17 cellular contexts compared by ENCODE assay signal in genomic region chr20:57306747-57307146, GRCh38. TPM values are rescaled to one million over a fixed set of nuclear protein-coding genes. Genes with fewer than 3 reads are reported as not detected.
DNase-seq lines count a peak whose midpoint lies in the region; ATAC-seq and TF ChIP-seq lines count a peak whose summit lies in the region.
"Had no signal": no experiment of that assay in that cellular context is flagged by ENCODE, and none has a peak within 500 bp of the region (broad histone marks: within the 10 kb centered on the region; RNA-seq: fewer than 3 reads in every experiment).

No MANE protein-coding gene starts in this region.

- H3K4me3 ChIP-seq in heart left ventricle (no peak overlapping the region), esophagus (ENCODE audit: low read depth in 1 of 2, low read length in 2 of 2) (no peak overlapping the region), trophoblast cell (ENCODE audit: low read depth, low read length) (no peak overlapping the region), uterus (no peak overlapping the region)

- H2AFZ ChIP-seq in trophoblast cell (ENCODE audit: insufficient read depth, low read length, poor library complexity) = no peak overlapping the region

- TF ChIP-seq CTCF in heart left ventricle (IDR thresholded peaks at IDR 0.05) (no peak), uterus (IDR thresholded peaks at IDR 0.05) (no peak)

- H3K36me3 ChIP-seq in heart left ventricle (no peaks in the 10 kb centered on the region), esophagus (ENCODE audit: control insufficient read depth in 2 of 2, insufficient read depth in 2 of 2, low read length in 1 of 2) (no peaks in the 10 kb centered on the region), trophoblast cell (ENCODE audit: control insufficient read depth in 1 of 2, insufficient read depth in 2 of 2, low read length in 2 of 2) (no peaks in the 10 kb centered on the region), uterus (no peaks in the 10 kb centered on the region)

- no peak overlapping the region for H2BK120ac ChIP-seq in trophoblast cell (ENCODE audit: insufficient read depth, low read length, poor library complexity)

- H3K79me1 ChIP-seq in trophoblast cell (ENCODE audit: low read length) = peaks cover 2% of the 10 kb centered on the region

- intact Hi-C loops in cardiac septum (cut with DNase I) (no loop called here), heart left ventricle (cut with DNase I) (no loop called here), uterus (cut with DNase I; ENCODE audit: low total_unique reads) (no loop called here)

- H3K9ac ChIP-seq in trophoblast cell (ENCODE audit: low read length) = no peak overlapping the region

- ATAC-seq in heart left ventricle = no peak
- no peak for ATAC-seq in HG03045 (IDR thresholded peaks at IDR 0.05; ENCODE audit: unreplicated experiment)
- ATAC-seq: HCT116, HepG2 had no signal

- H3K9me3 ChIP-seq in heart left ventricle = no peaks in the 10 kb centered on the region
- no peaks in the 10 kb centered on the region for H3K9me3 ChIP-seq in esophagus (ENCODE audit: control insufficient read depth in 2 of 2, insufficient read depth in 1 of 2, low read depth in 1 of 2, low read length in 1 of 2)
- peaks cover 2% of the 10 kb centered on the region for H3K9me3 ChIP-seq in trophoblast cell (ENCODE audit: insufficient read depth, low read depth, low read length)
- H3K9me3 ChIP-seq in uterus = no peaks in the 10 kb centered on the region

- no peak overlapping the region for H3K27ac ChIP-seq in heart left ventricle
- peak overlapping the region; percentile 58 to 75 for H3K27ac ChIP-seq in esophagus (ENCODE audit: low read depth in 2 of 2, low read length in 1 of 2)
- H3K27ac ChIP-seq in trophoblast cell (ENCODE audit: low read depth, low read length) = no peak overlapping the region
- H3K27ac ChIP-seq in uterus = no peak overlapping the region
- H3K27ac ChIP-seq: 22Rv1 had no signal

- TF ChIP-seq POLR2A in heart left ventricle (IDR thresholded peaks at IDR 0.05) (no peak), erythroblast (IDR thresholded peaks at IDR 0.05; ENCODE audit: low read length) (no peak), uterus (IDR thresholded peaks at IDR 0.05) (no peak)

- H4K91ac ChIP-seq in trophoblast cell (ENCODE audit: low read depth, low read length) = no peak overlapping the region

- no peaks in the 10 kb centered on the region for H3K4me1 ChIP-seq in heart left ventricle
- H3K4me1 ChIP-seq in esophagus (ENCODE audit: control insufficient read depth in 2 of 2, insufficient read depth in 2 of 2, low read length in 1 of 2) = peaks cover 3 to 10% of the 10 kb centered on the region in 2 donors
- H3K4me1 ChIP-seq in trophoblast cell (ENCODE audit: control insufficient read depth in 1 of 2, insufficient read depth in 2 of 2, low read length in 2 of 2) = peaks cover 13 to 18% of the 10 kb centered on the region in 2 experiments
- no peaks in the 10 kb centered on the region for H3K4me1 ChIP-seq in uterus

- DNase-seq in cardiac septum (ENCODE audit: low spot score) = peak; percentile 26
- no peak for DNase-seq in heart left ventricle
- peak; percentile 19 to 78 for DNase-seq in trophoblast cell
- DNase-seq in erythroblast (lab: John Stamatoyannopoulos, UW) = no peak
- no peak for DNase-seq in uterus
- no peak for DNase-seq in T-helper 9 cell
- DNase-seq: CD8-positive, alpha-beta memory T cell; DMS53 had no signal

- H3K79me2 ChIP-seq in trophoblast cell (ENCODE audit: control insufficient read depth, insufficient read depth, low read length, poor library complexity) = no peaks in the 10 kb centered on the region

- H2BK12ac ChIP-seq in trophoblast cell (ENCODE audit: low read length) = no peak overlapping the region

- no peak overlapping the region for H3K23ac ChIP-seq in trophoblast cell (ENCODE audit: low read length)

- H3K14ac ChIP-seq in trophoblast cell (ENCODE audit: low read length) = no peak overlapping the region

- H3K4me2 ChIP-seq in trophoblast cell (ENCODE audit: low read length) = no peak overlapping the region

- no peak overlapping the region for H3K4ac ChIP-seq in trophoblast cell (ENCODE audit: low read depth, low read length)

- no peak overlapping the region for H2AK5ac ChIP-seq in trophoblast cell (ENCODE audit: low read length)

- no peak overlapping the region for H2BK5ac ChIP-seq in trophoblast cell (ENCODE audit: low read depth, low read length, poor library complexity)

- no peak overlapping the region for H4K8ac ChIP-seq in trophoblast cell (ENCODE audit: low read depth, low read length)

- H4K12ac ChIP-seq in trophoblast cell (ENCODE audit: low read depth, low read length) = no peak overlapping the region

- H3K27me3 ChIP-seq in heart left ventricle = peaks cover 0 to 13% (median 0%) of the 10 kb centered on the region in 9 donors
- H3K27me3 ChIP-seq in esophagus (ENCODE audit: control insufficient read depth in 1 of 2, insufficient read depth in 2 of 2, low read length in 2 of 2) = no peaks in the 10 kb centered on the region
- no peaks in the 10 kb centered on the region for H3K27me3 ChIP-seq in trophoblast cell (ENCODE audit: insufficient read depth, low read length)
- no peaks in the 10 kb centered on the region for H3K27me3 ChIP-seq in uterus

- 87 to 94% (median 91%) methylated on average over 4 to 5 of the region's 5 CpGs for WGBS in heart left ventricle, 4 donors
- WGBS in esophagus, 2 donors = 50 to 59% methylated on average over 5 of the region's 5 CpGs
- no CpG with 5 or more reads among the region's 5 CpGs for WGBS in trophoblast cell (ENCODE audit: extremely low coverage, insufficient coverage, insufficient read length)

- H3K18ac ChIP-seq in trophoblast cell (ENCODE audit: low read length) = no peak overlapping the region

RNA-seq across cellular contexts. Expression of gene SPO11, which starts 22.9 kb away (rescaled TPM):
- total RNA-seq in cardiac septum (not detected), heart left ventricle (not detected), uterus (not detected)
- polyA plus RNA-seq in heart left ventricle (not detected), esophagus (not detected)
- not detected in 2 replicates for polyA plus RNA-seq in trophoblast cell (2013)
- total RNA-seq: A673; CD8-positive, alpha-beta memory T cell; HepG2; HT1080 had no signal
- polyA plus RNA-seq: BJ; CD14-positive monocyte; CD8-positive, alpha-beta memory T cell; HepG2 had no signal

RNA-seq across cellular contexts. Expression of gene BMP7, which starts 40.3 kb away (rescaled TPM):
- total RNA-seq in cardiac septum = 2.7 TPM
- 10 to 100 TPM in 2 of 9 donors, 1 to 10 TPM in 6, under 1 TPM in 1; 0.72 to 12.3 (median 3.7) TPM for total RNA-seq in heart left ventricle
- 1 to 10 TPM; 1.0 to 5.1 TPM for polyA plus RNA-seq in heart left ventricle
- polyA plus RNA-seq in esophagus = 10 to 100 TPM; 17.6 to 28.7 TPM
- polyA plus RNA-seq in trophoblast cell (2013) = 13.5 and 14.2 TPM in 2 replicates
- 10 to 100 TPM in 1 of 4 donors, under 1 TPM in 3; under 0.01 to 13.3 (median 0.36) TPM for total RNA-seq in uterus
- total RNA-seq: CD8-positive, alpha-beta memory T cell; HepG2 had no signal
- polyA plus RNA-seq: BJ; CD14-positive monocyte; CD8-positive, alpha-beta memory T cell; HepG2 had no signal

RNA-seq across cellular contexts. Expression of gene RAE1, which starts 44.3 kb away (rescaled TPM):
- total RNA-seq in cardiac septum = 13.8 TPM
- 10 to 100 TPM; 12.9 to 18.6 (median 15.5) TPM for total RNA-seq in heart left ventricle
- 10 to 100 TPM in 1 of 2 donors, 1 to 10 TPM in 1; 7.5 to 26.8 TPM for polyA plus RNA-seq in heart left ventricle
- 10 to 100 TPM in 1 of 2 donors, 1 to 10 TPM in 1; 8.6 to 25.0 TPM for polyA plus RNA-seq in esophagus
- 18.8 and 19.7 TPM in 2 replicates for polyA plus RNA-seq in trophoblast cell (2013)
- total RNA-seq in uterus = 10 to 100 TPM; 23.4 to 72.0 (median 36.0) TPM

Comparison
In these comparisons a context has a peak if more than half of its experiments do, and no peak if none do; other contexts are left out.
1. DNase-seq: peak in cardiac septum (single experiment) and trophoblast cell (2 of 2); none in heart left ventricle (0 of 5), erythroblast (0 of 2), uterus (0 of 2) and T-helper 9 cell (single experiment).
2. H3K27ac ChIP-seq: peak in esophagus (2 of 2); none in heart left ventricle (0 of 12), trophoblast cell (single experiment) and uterus (0 of 2).